8 cellular contexts compared by ENCODE assay signal in genomic region chr13:30158774-30159445, GRCh38.
A peak's percentile ranks its signal among the peaks of the same experiment; 100 is the strongest.
DNase-seq lines count a peak whose midpoint lies in the region; ATAC-seq and TF ChIP-seq lines count a peak whose summit lies in the region.

No MANE protein-coding gene starts in this region.

- DNase-seq in ELR (ENCODE audit: low read depth) (peak; percentile 82), LHCN-M2 (ENCODE audit: low read depth) (peak; percentile 62), cardiac fibroblast (ENCODE audit: low read depth in 2 of 2) (peak; percentile 61 to 76), retinal pigment epithelial cell (ENCODE audit: low read depth) (no peak), SHP77 treated with DMSO at 0.1 percent for 48 hours (lab: John Stamatoyannopoulos, UW) (no peak)
- DNase-seq in activated naive CD4-positive, alpha-beta T cell treated with anti-CD3 and anti-CD28 coated beads for 36 hours: no peak

- intact Hi-C loops in activated naive CD4-positive, alpha-beta T cell treated with anti-CD3 and anti-CD28 coated beads for 36 hours (cut with micrococcal nuclease): loop anchor here (1.0 to 5.0 kb wide), 3 partner anchors 13 to 42 kb away; no protein-coding TSS in a partner anchor

- TF ChIP-seq CTCF in cardiac fibroblast (IDR thresholded peaks at IDR 0.05; ENCODE audit: low read depth, low read length): peak; percentile 59
- peak; percentile 27 for TF ChIP-seq CTCF in retinal pigment epithelial cell (conservative IDR thresholded peaks at IDR 0.05; ENCODE audit: low read depth, low read length)

- CTCF ChIA-PET in activated naive CD4-positive, alpha-beta T cell treated with anti-CD3 and anti-CD28 coated beads for 36 hours (lab: Charles Lee): interaction anchor here (0.7 to 5.1 kb wide), 11 partner anchors 9 to 44 kb away, joined by 3 to 96 read pairs (median 5); no protein-coding TSS in a partner anchor

- H3K4me3 ChIP-seq in cardiac fibroblast (replicated peaks in 1 of 2; ENCODE audit: low read depth in 2 of 2, low read length in 2 of 2): no peak overlapping the region
- no peak overlapping the region for H3K4me3 ChIP-seq in retinal pigment epithelial cell (ENCODE audit: low read length)

- peaks cover 2% of the 10 kb centered on the region for H3K9me3 Mint-ChIP-seq in activated naive CD4-positive, alpha-beta T cell treated with anti-CD3 and anti-CD28 coated beads for 36 hours

- H3K4me1 Mint-ChIP-seq in activated naive CD4-positive, alpha-beta T cell treated with anti-CD3 and anti-CD28 coated beads for 36 hours (ENCODE audit: low read depth): peaks cover 25% of the 10 kb centered on the region

- ATAC-seq in GM19035 (IDR thresholded peaks at IDR 0.05; ENCODE audit: unreplicated experiment) (no peak), HG02870 (IDR thresholded peaks at IDR 0.05; ENCODE audit: unreplicated experiment) (no peak)

- H3K4me3 Mint-ChIP-seq in activated naive CD4-positive, alpha-beta T cell treated with anti-CD3 and anti-CD28 coated beads for 36 hours: no peak overlapping the region

- H3K27me3 Mint-ChIP-seq in activated naive CD4-positive, alpha-beta T cell treated with anti-CD3 and anti-CD28 coated beads for 36 hours (ENCODE audit: low read depth): no peaks in the 10 kb centered on the region

- H3K36me3 Mint-ChIP-seq in activated naive CD4-positive, alpha-beta T cell treated with anti-CD3 and anti-CD28 coated beads for 36 hours (ENCODE audit: low read depth): no peaks in the 10 kb centered on the region

- no peak overlapping the region for H3K27ac Mint-ChIP-seq in activated naive CD4-positive, alpha-beta T cell treated with anti-CD3 and anti-CD28 coated beads for 36 hours

Comparison
In these comparisons a context has a peak if more than half of its experiments do, and no peak if none do; other contexts are left out.
1. DNase-seq: peak in ELR (single experiment), LHCN-M2 (single experiment) and cardiac fibroblast (2 of 2); none in retinal pigment epithelial cell (single experiment), activated naive CD4-positive, alpha-beta T cell treated with anti-CD3 and anti-CD28 coated beads for 36 hours (single experiment) and SHP77 treated with DMSO at 0.1 percent for 48 hours (single experiment).